ENCODE assay signal across 9 cellular contexts in genomic region chr3:31754575-31755278, GRCh38.
DNase-seq lines count a peak whose midpoint lies in the region; ATAC-seq lines count a peak whose summit lies in the region.
"Had no signal": no experiment of that assay in that cellular context is flagged by ENCODE, and none has a peak within 500 bp of the region (broad histone marks: within the 10 kb centered on the region; RNA-seq: fewer than 3 reads in every experiment).

No MANE protein-coding gene starts in this region.

- POLR2A ChIA-PET in activated CD4-positive, alpha-beta memory T cell treated with anti-CD3 and anti-CD28 coated beads, Interleukin-2, amount 10 ng/mL, durations not matched to agents 7 days and 5 days (lab: Charles Lee), result interaction anchor here (1.5 to 3.3 kb wide), 4 partner anchors 12 to 360 kb away, joined by 3 to 34 read pairs (median 10); partner anchors contain the start of gene STT3B

- DNase-seq in activated CD4-positive, alpha-beta memory T cell treated with anti-CD3 and anti-CD28 coated beads, Interleukin-2, amount 10 ng/mL, durations not matched to agents 7 days and 5 days, result peak; percentile 25
- DNase-seq in stimulated activated CD4-positive, alpha-beta T cell treated with anti-CD3 and anti-CD28 coated beads, Interleukin-4, amount 100 ng/mL, for 1 hour, result no peak
- no peak for DNase-seq in DMS114 treated with DMSO at 0.1 percent for 48 hours (lab: John Stamatoyannopoulos, UW; ENCODE audit: unreplicated experiment)
- no peak for DNase-seq in COLO829 (ENCODE audit: low spot score)
- no peak for DNase-seq in stimulated activated CD4-positive, alpha-beta T cell treated with anti-CD3 and anti-CD28 coated beads, Interleukin-4, amount 100 ng/mL, for 4 hours
- DNase-seq: DMS153 had no signal

- ATAC-seq in GM18517 (IDR thresholded peaks at IDR 0.05; ENCODE audit: unreplicated experiment), result peak; percentile 95
- peak; percentile 97 for ATAC-seq in GM19468 (IDR thresholded peaks at IDR 0.05; ENCODE audit: extremely low read depth, unreplicated experiment)
- ATAC-seq in HG03060 (IDR thresholded peaks at IDR 0.05; ENCODE audit: low read depth, unreplicated experiment), result peak; percentile 90

- peak overlapping the region; percentile 96 for H3K27ac Mint-ChIP-seq in activated CD4-positive, alpha-beta memory T cell treated with anti-CD3 and anti-CD28 coated beads, Interleukin-2, amount 10 ng/mL, durations not matched to agents 7 days and 5 days

- H3K4me3 Mint-ChIP-seq in activated CD4-positive, alpha-beta memory T cell treated with anti-CD3 and anti-CD28 coated beads, Interleukin-2, amount 10 ng/mL, durations not matched to agents 7 days and 5 days, result no peak overlapping the region

- CTCF ChIA-PET in activated CD4-positive, alpha-beta memory T cell treated with anti-CD3 and anti-CD28 coated beads, Interleukin-2, amount 10 ng/mL, durations not matched to agents 7 days and 5 days (lab: Charles Lee), result no interaction called here

- peaks cover 19% of the 10 kb centered on the region for H3K36me3 Mint-ChIP-seq in activated CD4-positive, alpha-beta memory T cell treated with anti-CD3 and anti-CD28 coated beads, Interleukin-2, amount 10 ng/mL, durations not matched to agents 7 days and 5 days (ENCODE audit: low read depth)

- H3K27me3 Mint-ChIP-seq in activated CD4-positive, alpha-beta memory T cell treated with anti-CD3 and anti-CD28 coated beads, Interleukin-2, amount 10 ng/mL, durations not matched to agents 7 days and 5 days, result no peaks in the 10 kb centered on the region

- peaks cover 8% of the 10 kb centered on the region for H3K9me3 Mint-ChIP-seq in activated CD4-positive, alpha-beta memory T cell treated with anti-CD3 and anti-CD28 coated beads, Interleukin-2, amount 10 ng/mL, durations not matched to agents 7 days and 5 days

- peaks cover 59% of the 10 kb centered on the region for H3K4me1 Mint-ChIP-seq in activated CD4-positive, alpha-beta memory T cell treated with anti-CD3 and anti-CD28 coated beads, Interleukin-2, amount 10 ng/mL, durations not matched to agents 7 days and 5 days
